ENCODE assay signal across 2 cellular contexts in the genomic region with DNA sequence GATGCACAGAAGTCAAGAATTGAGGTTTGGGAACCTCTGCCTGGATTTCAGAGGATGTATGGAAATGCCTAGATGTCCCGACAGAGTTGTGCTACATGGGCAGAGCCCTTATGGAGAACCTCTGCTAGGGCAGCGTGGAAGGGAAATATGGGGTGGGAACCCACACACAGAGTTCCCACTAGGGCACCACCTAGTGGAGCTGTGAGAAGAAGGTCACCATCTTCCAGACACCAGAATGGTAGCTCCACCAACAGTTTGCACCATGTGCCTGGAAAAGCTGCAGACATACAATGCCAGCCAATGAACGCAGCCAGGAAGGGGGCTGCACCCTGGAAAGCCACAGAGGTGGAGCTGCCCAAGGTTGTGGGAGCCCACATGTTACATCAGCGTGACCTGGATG.
TF ChIP-seq lines count a peak whose summit lies in the region.

No MANE protein-coding gene starts in this region.

TF ChIP-seq in SK-N-SH treated with all-trans-retinoic acid at 6 μM for 48 hours, 23 proteins besides CTCF, POLR2A, EP300 and RAD21 (continued from another document):
- TF ChIP-seq CSRNP3 (CRISPR knock-in tag; IDR thresholded peaks at IDR 0.05) (no peak), ISL1 (CRISPR knock-in tag; IDR thresholded peaks at IDR 0.05) (no peak), ZNF70 (CRISPR knock-in tag; IDR thresholded peaks at IDR 0.05) (no peak), CSDC2 (CRISPR knock-in tag; IDR thresholded peaks at IDR 0.05) (no peak), ZNF8 (CRISPR knock-in tag; IDR thresholded peaks at IDR 0.05) (no peak), TOX (CRISPR knock-in tag; IDR thresholded peaks at IDR 0.05; ENCODE audit: borderline replicate concordance) (no peak)

TF ChIP-seq in HCT116, 20 proteins besides CTCF, POLR2A, EP300 and RAD21 (continued from another document):
- TF ChIP-seq REST (IDR thresholded peaks at IDR 0.05; ENCODE audit: low read depth) (no peak), ELF1 (IDR thresholded peaks at IDR 0.05; ENCODE audit: borderline replicate concordance, low read depth) (no peak), YY1 (IDR thresholded peaks at IDR 0.05; ENCODE audit: extremely low read depth, insufficient replicate concordance, low read depth, low read length) (no peak), JUND (IDR thresholded peaks at IDR 0.05) (no peak), EZH2phosphoT487 (IDR thresholded peaks at IDR 0.05; ENCODE audit: borderline replicate concordance) (no peak), POLR2AphosphoS5 (IDR thresholded peaks at IDR 0.05; ENCODE audit: low read depth, low read length) (no peak), ZFX (IDR thresholded peaks at IDR 0.05) (no peak), CEBPB (IDR thresholded peaks at IDR 0.05; ENCODE audit: low read depth) (no peak), TCF7L2 (IDR thresholded peaks at IDR 0.05; ENCODE audit: borderline replicate concordance, extremely low read depth, insufficient read depth, insufficient read length) (no peak), MAX (IDR thresholded peaks at IDR 0.05) (no peak)
